2 cellular contexts compared by ENCODE assay signal in the genomic region with DNA sequence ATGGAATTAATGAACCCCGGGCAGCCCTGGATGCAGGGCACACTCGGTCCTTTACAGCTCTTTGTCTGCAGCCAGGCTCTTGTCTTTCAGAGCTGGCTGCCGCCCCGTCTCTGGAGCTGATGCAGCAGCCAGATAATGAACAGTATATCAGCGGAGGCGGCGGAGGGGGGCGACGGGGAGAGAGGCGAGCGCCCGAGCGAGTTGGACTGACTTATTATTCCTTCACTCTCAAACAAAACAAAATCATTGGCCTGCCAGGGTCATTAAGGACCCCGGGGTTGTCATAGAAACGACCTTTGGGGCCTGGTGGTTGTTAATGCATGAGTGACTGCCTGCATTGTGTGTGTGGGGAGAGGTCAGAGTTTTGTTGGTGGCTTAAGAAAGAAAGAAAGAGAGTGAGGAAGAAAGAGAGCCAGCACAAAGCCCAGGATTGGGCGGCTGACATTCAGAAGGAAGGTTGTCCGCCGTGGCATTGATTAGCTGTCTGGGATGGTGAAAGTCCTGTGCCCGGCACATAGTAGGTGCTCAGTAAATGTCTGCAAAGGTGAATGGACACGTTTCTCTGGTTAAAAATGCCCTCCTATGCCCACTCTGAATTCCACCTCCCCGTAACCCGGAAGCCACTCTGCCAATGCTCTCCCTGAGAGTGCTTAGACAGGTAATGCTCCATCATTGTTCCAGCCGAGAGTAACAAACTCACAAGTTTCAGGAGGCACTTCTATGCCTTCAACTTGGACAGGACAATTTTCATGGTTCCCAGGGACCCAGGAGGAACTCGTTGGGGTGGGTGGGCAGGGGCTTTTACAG.
TF ChIP-seq lines count a peak whose summit lies in the region.

No MANE protein-coding gene starts in this region.

TF ChIP-seq in HepG2, 621 proteins besides CTCF, POLR2A, EP300 and RAD21 (continued from another document and continues in another):
- TF ChIP-seq, protein P1, sequence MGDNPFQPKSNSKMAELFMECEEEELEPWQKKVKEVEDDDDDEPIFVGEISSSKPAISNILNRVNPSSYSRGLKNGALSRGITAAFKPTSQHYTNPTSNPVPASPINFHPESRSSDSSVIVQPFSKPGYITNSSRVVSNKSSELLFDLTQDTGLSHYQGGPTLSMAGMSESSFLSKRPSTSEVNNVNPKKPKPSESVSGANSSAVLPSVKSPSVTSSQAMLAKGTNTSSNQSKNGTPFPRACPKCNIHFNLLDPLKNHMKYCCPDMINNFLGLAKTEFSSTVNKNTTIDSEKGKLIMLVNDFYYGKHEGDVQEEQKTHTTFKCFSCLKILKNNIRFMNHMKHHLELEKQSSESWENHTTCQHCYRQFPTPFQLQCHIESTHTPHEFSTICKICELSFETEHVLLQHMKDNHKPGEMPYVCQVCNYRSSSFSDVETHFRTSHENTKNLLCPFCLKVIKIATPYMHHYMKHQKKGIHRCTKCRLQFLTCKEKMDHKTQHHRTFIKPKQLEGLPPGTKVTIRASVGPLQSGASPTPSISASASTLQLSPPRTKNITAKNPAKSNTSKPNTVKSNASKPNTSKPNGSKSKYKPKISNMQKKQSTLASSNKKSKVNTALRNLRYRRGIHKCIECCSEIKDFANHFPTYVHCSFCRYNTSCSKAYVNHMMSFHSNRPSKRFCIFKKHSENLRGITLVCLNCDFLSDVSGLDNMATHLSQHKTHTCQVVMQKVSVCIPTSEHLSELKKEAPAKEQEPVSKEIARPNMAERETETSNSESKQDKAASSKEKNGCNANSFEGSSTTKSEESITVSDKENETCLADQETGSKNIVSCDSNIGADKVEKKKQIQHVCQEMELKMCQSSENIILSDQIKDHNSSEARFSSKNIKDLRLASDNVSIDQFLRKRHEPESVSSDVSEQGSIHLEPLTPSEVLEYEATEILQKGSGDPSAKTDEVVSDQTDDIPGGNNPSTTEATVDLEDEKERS (CRISPR knock-in tag; IDR thresholded peaks at IDR 0.05), result no peak
- TF ChIP-seq ZNF30 (CRISPR knock-in tag; IDR thresholded peaks at IDR 0.05) (no peak), HNF4G (IDR thresholded peaks at IDR 0.05; ENCODE audit: borderline replicate concordance, low read depth, low read length) (0 out of 2 replicates have a peak, but pooled peaks have one; percentile 14), HNF4G (CRISPR knock-in tag; IDR thresholded peaks at IDR 0.05; ENCODE audit: borderline replicate concordance, low read depth) (no peak), TBX3 (IDR thresholded peaks at IDR 0.05; ENCODE audit: borderline replicate concordance) (no peak), ZKSCAN1 (IDR thresholded peaks at IDR 0.05; ENCODE audit: low read length) (peak; percentile 92), NR2F2 (IDR thresholded peaks at IDR 0.05; ENCODE audit: borderline replicate concordance, low read depth) (0 out of 2 replicates have a peak, but pooled peaks have one; percentile 24), SALL1 (CRISPR knock-in tag; IDR thresholded peaks at IDR 0.05) (peak; percentile 42; the same call in 1 of the 2 replicates), NCOR1 (IDR thresholded peaks at IDR 0.05; ENCODE audit: borderline replicate concordance, low read length) (peak; percentile 37; the same call in 1 of the 2 replicates), CBX5 (CRISPR knock-in tag; IDR thresholded peaks at IDR 0.05; ENCODE audit: borderline replicate concordance) (no peak), PHF21A (CRISPR knock-in tag; IDR thresholded peaks at IDR 0.05) (peak; percentile 53; the same call in 1 of the 2 replicates), ZMYM4 (CRISPR knock-in tag; IDR thresholded peaks at IDR 0.05) (peak; percentile 14; the same call in 1 of the 2 replicates), EED (CRISPR knock-in tag; IDR thresholded peaks at IDR 0.05) (no peak), KDM3A (CRISPR knock-in tag; IDR thresholded peaks at IDR 0.05; ENCODE audit: low read depth) (0 out of 2 replicates have a peak, but pooled peaks have one; percentile 40)
- TF ChIP-seq, protein P2, sequence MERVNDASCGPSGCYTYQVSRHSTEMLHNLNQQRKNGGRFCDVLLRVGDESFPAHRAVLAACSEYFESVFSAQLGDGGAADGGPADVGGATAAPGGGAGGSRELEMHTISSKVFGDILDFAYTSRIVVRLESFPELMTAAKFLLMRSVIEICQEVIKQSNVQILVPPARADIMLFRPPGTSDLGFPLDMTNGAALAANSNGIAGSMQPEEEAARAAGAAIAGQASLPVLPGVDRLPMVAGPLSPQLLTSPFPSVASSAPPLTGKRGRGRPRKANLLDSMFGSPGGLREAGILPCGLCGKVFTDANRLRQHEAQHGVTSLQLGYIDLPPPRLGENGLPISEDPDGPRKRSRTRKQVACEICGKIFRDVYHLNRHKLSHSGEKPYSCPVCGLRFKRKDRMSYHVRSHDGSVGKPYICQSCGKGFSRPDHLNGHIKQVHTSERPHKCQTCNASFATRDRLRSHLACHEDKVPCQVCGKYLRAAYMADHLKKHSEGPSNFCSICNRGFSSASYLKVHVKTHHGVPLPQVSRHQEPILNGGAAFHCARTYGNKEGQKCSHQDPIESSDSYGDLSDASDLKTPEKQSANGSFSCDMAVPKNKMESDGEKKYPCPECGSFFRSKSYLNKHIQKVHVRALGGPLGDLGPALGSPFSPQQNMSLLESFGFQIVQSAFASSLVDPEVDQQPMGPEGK (CRISPR knock-in tag; IDR thresholded peaks at IDR 0.05), result 0 out of 2 replicates have a peak, but pooled peaks have one; percentile 22
- TF ChIP-seq, protein P3, sequence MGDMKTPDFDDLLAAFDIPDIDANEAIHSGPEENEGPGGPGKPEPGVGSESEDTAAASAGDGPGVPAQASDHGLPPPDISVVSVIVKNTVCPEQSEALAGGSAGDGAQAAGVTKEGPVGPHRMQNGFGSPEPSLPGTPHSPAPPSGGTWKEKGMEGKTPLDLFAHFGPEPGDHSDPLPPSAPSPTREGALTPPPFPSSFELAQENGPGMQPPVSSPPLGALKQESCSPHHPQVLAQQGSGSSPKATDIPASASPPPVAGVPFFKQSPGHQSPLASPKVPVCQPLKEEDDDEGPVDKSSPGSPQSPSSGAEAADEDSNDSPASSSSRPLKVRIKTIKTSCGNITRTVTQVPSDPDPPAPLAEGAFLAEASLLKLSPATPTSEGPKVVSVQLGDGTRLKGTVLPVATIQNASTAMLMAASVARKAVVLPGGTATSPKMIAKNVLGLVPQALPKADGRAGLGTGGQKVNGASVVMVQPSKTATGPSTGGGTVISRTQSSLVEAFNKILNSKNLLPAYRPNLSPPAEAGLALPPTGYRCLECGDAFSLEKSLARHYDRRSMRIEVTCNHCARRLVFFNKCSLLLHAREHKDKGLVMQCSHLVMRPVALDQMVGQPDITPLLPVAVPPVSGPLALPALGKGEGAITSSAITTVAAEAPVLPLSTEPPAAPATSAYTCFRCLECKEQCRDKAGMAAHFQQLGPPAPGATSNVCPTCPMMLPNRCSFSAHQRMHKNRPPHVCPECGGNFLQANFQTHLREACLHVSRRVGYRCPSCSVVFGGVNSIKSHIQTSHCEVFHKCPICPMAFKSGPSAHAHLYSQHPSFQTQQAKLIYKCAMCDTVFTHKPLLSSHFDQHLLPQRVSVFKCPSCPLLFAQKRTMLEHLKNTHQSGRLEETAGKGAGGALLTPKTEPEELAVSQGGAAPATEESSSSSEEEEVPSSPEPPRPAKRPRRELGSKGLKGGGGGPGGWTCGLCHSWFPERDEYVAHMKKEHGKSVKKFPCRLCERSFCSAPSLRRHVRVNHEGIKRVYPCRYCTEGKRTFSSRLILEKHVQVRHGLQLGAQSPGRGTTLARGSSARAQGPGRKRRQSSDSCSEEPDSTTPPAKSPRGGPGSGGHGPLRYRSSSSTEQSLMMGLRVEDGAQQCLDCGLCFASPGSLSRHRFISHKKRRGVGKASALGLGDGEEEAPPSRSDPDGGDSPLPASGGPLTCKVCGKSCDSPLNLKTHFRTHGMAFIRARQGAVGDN (CRISPR knock-in tag; IDR thresholded peaks at IDR 0.05), result peak; percentile 58

TF ChIP-seq in WTC11, 78 proteins besides CTCF, POLR2A, EP300 and RAD21 (continued from another document):
- TF ChIP-seq, protein P4, sequence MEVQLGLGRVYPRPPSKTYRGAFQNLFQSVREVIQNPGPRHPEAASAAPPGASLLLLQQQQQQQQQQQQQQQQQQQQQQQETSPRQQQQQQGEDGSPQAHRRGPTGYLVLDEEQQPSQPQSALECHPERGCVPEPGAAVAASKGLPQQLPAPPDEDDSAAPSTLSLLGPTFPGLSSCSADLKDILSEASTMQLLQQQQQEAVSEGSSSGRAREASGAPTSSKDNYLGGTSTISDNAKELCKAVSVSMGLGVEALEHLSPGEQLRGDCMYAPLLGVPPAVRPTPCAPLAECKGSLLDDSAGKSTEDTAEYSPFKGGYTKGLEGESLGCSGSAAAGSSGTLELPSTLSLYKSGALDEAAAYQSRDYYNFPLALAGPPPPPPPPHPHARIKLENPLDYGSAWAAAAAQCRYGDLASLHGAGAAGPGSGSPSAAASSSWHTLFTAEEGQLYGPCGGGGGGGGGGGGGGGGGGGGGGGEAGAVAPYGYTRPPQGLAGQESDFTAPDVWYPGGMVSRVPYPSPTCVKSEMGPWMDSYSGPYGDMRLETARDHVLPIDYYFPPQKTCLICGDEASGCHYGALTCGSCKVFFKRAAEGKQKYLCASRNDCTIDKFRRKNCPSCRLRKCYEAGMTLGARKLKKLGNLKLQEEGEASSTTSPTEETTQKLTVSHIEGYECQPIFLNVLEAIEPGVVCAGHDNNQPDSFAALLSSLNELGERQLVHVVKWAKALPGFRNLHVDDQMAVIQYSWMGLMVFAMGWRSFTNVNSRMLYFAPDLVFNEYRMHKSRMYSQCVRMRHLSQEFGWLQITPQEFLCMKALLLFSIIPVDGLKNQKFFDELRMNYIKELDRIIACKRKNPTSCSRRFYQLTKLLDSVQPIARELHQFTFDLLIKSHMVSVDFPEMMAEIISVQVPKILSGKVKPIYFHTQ (CRISPR knock-in tag; IDR thresholded peaks at IDR 0.05), result no peak
- TF ChIP-seq, protein P5, sequence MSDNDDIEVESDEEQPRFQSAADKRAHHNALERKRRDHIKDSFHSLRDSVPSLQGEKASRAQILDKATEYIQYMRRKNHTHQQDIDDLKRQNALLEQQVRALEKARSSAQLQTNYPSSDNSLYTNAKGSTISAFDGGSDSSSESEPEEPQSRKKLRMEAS (CRISPR knock-in tag; IDR thresholded peaks at IDR 0.05), result no peak
- TF ChIP-seq GRHL2 (CRISPR knock-in tag; IDR thresholded peaks at IDR 0.05; ENCODE audit: insufficient replicate concordance, severe bottlenecking), result no peak
- TF ChIP-seq, protein P6, sequence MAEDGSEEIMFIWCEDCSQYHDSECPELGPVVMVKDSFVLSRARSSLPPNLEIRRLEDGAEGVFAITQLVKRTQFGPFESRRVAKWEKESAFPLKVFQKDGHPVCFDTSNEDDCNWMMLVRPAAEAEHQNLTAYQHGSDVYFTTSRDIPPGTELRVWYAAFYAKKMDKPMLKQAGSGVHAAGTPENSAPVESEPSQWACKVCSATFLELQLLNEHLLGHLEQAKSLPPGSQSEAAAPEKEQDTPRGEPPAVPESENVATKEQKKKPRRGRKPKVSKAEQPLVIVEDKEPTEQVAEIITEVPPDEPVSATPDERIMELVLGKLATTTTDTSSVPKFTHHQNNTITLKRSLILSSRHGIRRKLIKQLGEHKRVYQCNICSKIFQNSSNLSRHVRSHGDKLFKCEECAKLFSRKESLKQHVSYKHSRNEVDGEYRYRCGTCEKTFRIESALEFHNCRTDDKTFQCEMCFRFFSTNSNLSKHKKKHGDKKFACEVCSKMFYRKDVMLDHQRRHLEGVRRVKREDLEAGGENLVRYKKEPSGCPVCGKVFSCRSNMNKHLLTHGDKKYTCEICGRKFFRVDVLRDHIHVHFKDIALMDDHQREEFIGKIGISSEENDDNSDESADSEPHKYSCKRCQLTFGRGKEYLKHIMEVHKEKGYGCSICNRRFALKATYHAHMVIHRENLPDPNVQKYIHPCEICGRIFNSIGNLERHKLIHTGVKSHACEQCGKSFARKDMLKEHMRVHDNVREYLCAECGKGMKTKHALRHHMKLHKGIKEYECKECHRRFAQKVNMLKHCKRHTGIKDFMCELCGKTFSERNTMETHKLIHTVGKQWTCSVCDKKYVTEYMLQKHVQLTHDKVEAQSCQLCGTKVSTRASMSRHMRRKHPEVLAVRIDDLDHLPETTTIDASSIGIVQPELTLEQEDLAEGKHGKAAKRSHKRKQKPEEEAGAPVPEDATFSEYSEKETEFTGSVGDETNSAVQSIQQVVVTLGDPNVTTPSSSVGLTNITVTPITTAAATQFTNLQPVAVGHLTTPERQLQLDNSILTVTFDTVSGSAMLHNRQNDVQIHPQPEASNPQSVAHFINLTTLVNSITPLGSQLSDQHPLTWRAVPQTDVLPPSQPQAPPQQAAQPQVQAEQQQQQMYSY (CRISPR knock-in tag; IDR thresholded peaks at IDR 0.05), result no peak
- TF ChIP-seq, protein P7, sequence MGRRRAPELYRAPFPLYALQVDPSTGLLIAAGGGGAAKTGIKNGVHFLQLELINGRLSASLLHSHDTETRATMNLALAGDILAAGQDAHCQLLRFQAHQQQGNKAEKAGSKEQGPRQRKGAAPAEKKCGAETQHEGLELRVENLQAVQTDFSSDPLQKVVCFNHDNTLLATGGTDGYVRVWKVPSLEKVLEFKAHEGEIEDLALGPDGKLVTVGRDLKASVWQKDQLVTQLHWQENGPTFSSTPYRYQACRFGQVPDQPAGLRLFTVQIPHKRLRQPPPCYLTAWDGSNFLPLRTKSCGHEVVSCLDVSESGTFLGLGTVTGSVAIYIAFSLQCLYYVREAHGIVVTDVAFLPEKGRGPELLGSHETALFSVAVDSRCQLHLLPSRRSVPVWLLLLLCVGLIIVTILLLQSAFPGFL (CRISPR knock-in tag; IDR thresholded peaks at IDR 0.05; ENCODE audit: borderline replicate concordance), result no peak
